Comparison of ENCODE assay signal across 1 cellular context in genomic region chr1:2483970-2484369, GRCh38.
TF ChIP-seq lines count a peak whose summit lies in the region.

No MANE protein-coding gene starts in this region.

TF ChIP-seq in WTC11, 78 proteins besides CTCF, POLR2A, EP300 and RAD21:
- TF ChIP-seq ERG (CRISPR knock-in tag; IDR thresholded peaks at IDR 0.05) (no peak), EMX1 (CRISPR knock-in tag; IDR thresholded peaks at IDR 0.05) (no peak), MYBL2 (CRISPR knock-in tag; IDR thresholded peaks at IDR 0.05) (no peak), ZNF121 (CRISPR knock-in tag; IDR thresholded peaks at IDR 0.05) (no peak), E2F5 (CRISPR knock-in tag; IDR thresholded peaks at IDR 0.05) (no peak), CREB1 (CRISPR knock-in tag; IDR thresholded peaks at IDR 0.05) (no peak), ZSCAN18 (CRISPR knock-in tag; IDR thresholded peaks at IDR 0.05) (no peak), NR2C2 (CRISPR knock-in tag; IDR thresholded peaks at IDR 0.05) (no peak), SMAD4 (CRISPR knock-in tag; IDR thresholded peaks at IDR 0.05) (no peak), AR (CRISPR knock-in tag; IDR thresholded peaks at IDR 0.05) (no peak)
